27 cellular contexts compared by ENCODE assay signal in the genomic region with DNA sequence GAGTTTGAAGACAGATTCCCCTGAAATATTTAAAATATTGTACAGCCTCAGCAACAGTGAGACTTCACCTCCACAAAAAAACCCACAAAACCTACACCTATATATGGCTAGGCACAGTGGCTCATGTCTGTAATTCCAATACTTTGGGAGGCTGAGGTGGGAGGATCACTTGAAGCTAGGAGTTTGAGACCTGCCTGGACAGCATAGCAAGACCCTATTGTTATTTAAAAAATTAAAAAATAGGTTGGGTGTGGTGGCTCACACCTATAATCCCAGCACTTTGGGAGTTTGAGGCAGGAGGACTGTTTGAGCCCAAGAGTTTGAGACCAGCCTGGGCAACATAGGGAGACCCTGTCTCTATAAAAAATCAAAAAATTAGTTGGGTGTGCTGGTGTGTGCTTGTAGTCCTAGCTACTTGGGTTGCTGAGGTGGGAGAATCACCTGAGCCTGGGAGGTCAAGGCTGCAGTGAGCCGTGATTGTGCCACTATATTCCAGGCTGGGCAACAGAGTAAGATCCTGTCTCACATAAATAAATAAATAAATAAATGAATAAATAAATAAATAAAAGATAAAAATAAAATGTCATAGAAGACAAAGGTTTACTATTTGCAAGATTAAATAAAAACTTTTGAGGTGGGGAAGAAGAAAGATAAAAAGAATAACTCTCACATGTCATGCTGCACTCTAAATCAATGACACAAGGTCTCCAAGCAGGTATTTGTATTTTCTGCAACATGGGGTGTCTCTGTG.
"Had no signal": no experiment of that assay in that cellular context is flagged by ENCODE, and none has a peak within 500 bp of the region (broad histone marks: within the 10 kb centered on the region; RNA-seq: fewer than 3 reads in every experiment).

No MANE protein-coding gene starts in this region.

- H3K36me3 ChIP-seq: uterus had no signal

- H3K27me3 ChIP-seq: neural progenitor cell, pancreas, spleen, suprapubic skin, testis, tibial artery, transverse colon, upper lobe of right lung, uterus had no signal

- H2AFZ ChIP-seq: neural progenitor cell had no signal

- FAIRE-seq: pancreas had no signal

- DNase-seq: naive thymus-derived CD4-positive, alpha-beta T cell; natural killer cell; nucleus accumbens; pancreas; psoas muscle; right cardiac atrium; spleen; stimulated activated CD4-positive, alpha-beta T cell treated with anti-CD3 and anti-CD28 coated beads, Interleukin-12 subunit alpha, Interleukin-12 subunit beta, amount 100 ng/mL, for 4 hours; stimulated activated CD4-positive, alpha-beta T cell treated with anti-CD3 and anti-CD28 coated beads, Interleukin-1b, Interleukin-23, amount 100 ng/mL, for 48 hours; stimulated activated CD4-positive, alpha-beta T cell treated with anti-CD3 and anti-CD28 coated beads, Interleukin-4, amount 100 ng/mL, for 1 hour; stimulated activated CD4-positive, alpha-beta T cell treated with anti-CD3 and anti-CD28 coated beads, Interleukin-4, amount 100 ng/mL, for 4 hours; stimulated activated CD8-positive, alpha-beta memory T cell treated with anti-CD3 and anti-CD28 coated beads, Interleukin-4, amount 100 ng/mL, for 48 hours; stimulated activated naive CD4-positive, alpha-beta T cell; stimulated activated naive CD8-positive, alpha-beta T cell treated with anti-CD3 and anti-CD28 coated beads, Interleukin-15, amount 100 ng/mL, for 72 hours; stimulated activated naive CD8-positive, alpha-beta T cell treated with anti-CD3 and anti-CD28 coated beads, Interleukin-15, Interleukin-2, amounts not matched to agents 100 U/mL and 50 U/mL, for 24 hours; substantia nigra; testis; tibial artery; transverse colon; upper lobe of right lung; uterus had no signal

- H3K4me1 ChIP-seq: neural progenitor cell, psoas muscle, suprapubic skin, testis, upper lobe of right lung, uterus had no signal

- H3K4me2 ChIP-seq: neural progenitor cell, smooth muscle cell had no signal

- H3K9me3 ChIP-seq: pancreas, psoas muscle, suprapubic skin, testis, tibial artery, transverse colon, upper lobe of right lung, uterus had no signal

- ATAC-seq: naive thymus-derived CD4-positive, alpha-beta T cell; natural killer cell; pancreas; psoas muscle; right cardiac atrium; sciatic nerve; stimulated activated memory B cell treated with anti-CD40 and anti-IgM and Interleukin-4, amounts not matched to agents 10 μg/mL and 1 μg/mL and 100 μg/mL, for 72 hours; stimulated activated naive CD8-positive, alpha-beta T cell treated with anti-CD3 and anti-CD28 coated beads, Interleukin-15, amount 100 ng/mL, for 72 hours; stimulated activated naive CD8-positive, alpha-beta T cell treated with anti-CD3 and anti-CD28 coated beads, Interleukin-15, Interleukin-2, amounts not matched to agents 100 U/mL and 50 U/mL, for 24 hours; upper lobe of right lung had no signal

- H3K27ac ChIP-seq: neural progenitor cell, pancreas, psoas muscle, skin epidermis, suprapubic skin, testis, tibial artery, transverse colon, upper lobe of right lung, uterus had no signal

- H3K4me3 ChIP-seq: neural progenitor cell, pancreas, psoas muscle, skin epidermis, smooth muscle cell, spleen, suprapubic skin, testis, tibial artery, transverse colon, upper lobe of right lung, uterus had no signal

- H3K9ac ChIP-seq: neural progenitor cell had no signal
